Comparison of ENCODE assay signal across 20 cellular contexts in the genomic region with DNA sequence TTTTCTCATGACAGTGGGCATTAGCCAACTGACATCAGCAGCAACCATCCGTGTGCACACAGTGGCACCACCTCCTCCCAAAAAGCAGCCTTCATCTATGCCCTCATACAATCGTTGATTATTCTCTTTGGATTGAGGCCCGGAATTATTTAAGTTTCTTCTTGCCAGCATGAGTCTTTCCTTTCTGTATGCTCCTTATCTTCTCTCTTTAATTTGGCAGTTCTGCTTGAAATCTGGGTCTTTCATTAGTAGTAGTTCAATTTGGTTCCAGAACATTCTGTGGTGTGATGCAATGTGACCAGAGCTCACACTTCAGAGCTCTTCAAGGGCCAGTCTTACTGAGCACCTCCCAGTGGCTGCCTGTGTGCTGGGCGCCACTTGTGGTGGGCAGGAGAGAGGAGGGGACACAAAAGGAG. TPM values are rescaled to one million over a fixed set of nuclear protein-coding genes. Genes with fewer than 3 reads are reported as not detected.
DNase-seq lines count a peak whose midpoint lies in the region; ATAC-seq and TF ChIP-seq lines count a peak whose summit lies in the region.
"Had no signal": no experiment of that assay in that cellular context is flagged by ENCODE, and none has a peak within 500 bp of the region (broad histone marks: within the 10 kb centered on the region; RNA-seq: fewer than 3 reads in every experiment).

No MANE protein-coding gene starts in this region.

- DNase-seq in HCT116 (ENCODE audit: low read depth, low spot score) (no peak), WTC11 (ENCODE audit: low spot score) (no peak), head of caudate nucleus (peak in 24 of 42 donors; percentile 32 to 81 (median 51)), pons (ENCODE audit: low spot score) (peak; percentile 92), NCI-H2171 (lab: John Stamatoyannopoulos, UW) (no peak), SK-N-SH (no peak)
- DNase-seq: activated naive CD4-positive, alpha-beta T cell treated with anti-CD3 and anti-CD28 coated beads, Interleukin-2, amount 10 ng/mL, durations not matched to agents 7 days and 5 days; BE2C; GF-D8; heart right ventricle; IMR-90; NCI-H2029; NCI-H526 treated with DMSO at 0.1 percent for 48 hours; stimulated activated CD4-positive, alpha-beta T cell treated with anti-CD3 and anti-CD28 coated beads, Interleukin-2, amount 100 ng/mL, for 48 hours had no signal

- H3K9me2 ChIP-seq in HCT116 (ENCODE audit: insufficient read depth): no peaks in the 10 kb centered on the region
- no peaks in the 10 kb centered on the region for H3K9me2 ChIP-seq in SK-N-SH

- CTCF ChIA-PET in HCT116 (lab: Charles Lee): interaction anchor here (0.7 to 1.5 kb wide), 3 partner anchors 8 to 554 kb away, joined by 3 to 5 read pairs (median 5); no protein-coding TSS in a partner anchor
- CTCF ChIA-PET in WTC11 (lab: Charles Lee): interaction anchor here (0.7 to 1.6 kb wide), 4 partner anchors 13 to 689 kb away, joined by 3 to 5 read pairs (median 3); no protein-coding TSS in a partner anchor
- CTCF ChIA-PET in SK-N-SH (lab: Yijun Ruan, JAX): interaction anchor here (1.0 to 2.3 kb wide), 3 partner anchors 10 to 55 kb away, joined by 4 to 13 read pairs (median 6); no protein-coding TSS in a partner anchor

- H3K27me3 ChIP-seq in HCT116 (ENCODE audit: insufficient read depth, low read length) (no peaks in the 10 kb centered on the region), SK-N-SH (ENCODE audit: insufficient read depth) (peaks cover 49% of the 10 kb centered on the region)
- H3K27me3 ChIP-seq: BE2C, suprapubic skin had no signal

- no peak for TF ChIP-seq EP300 in SK-N-SH (IDR thresholded peaks at IDR 0.05; ENCODE audit: borderline replicate concordance in 1 of 2, low read depth in 1 of 2, low read length in 1 of 2)

- H3K4me3 ChIP-seq in HCT116 (replicated peaks in 1 of 2; ENCODE audit: low read depth in 1 of 2, low read length in 2 of 2) (no peak overlapping the region), SK-N-SH (ENCODE audit: low read depth in 2 of 2, low read length in 1 of 2) (no peak overlapping the region)
- H3K4me3 ChIP-seq: heart right ventricle, suprapubic skin had no signal

- H3K9me3 ChIP-seq in HCT116 (ENCODE audit: control insufficient read depth in 1 of 2, insufficient read depth in 1 of 2, low read depth in 1 of 2, low read length in 2 of 2): no peaks in the 10 kb centered on the region
- H3K9me3 ChIP-seq in SK-N-SH: no peaks in the 10 kb centered on the region
- H3K9me3 ChIP-seq: BE2C, heart right ventricle, suprapubic skin had no signal

- H3K27me3 Mint-ChIP-seq in WTC11 (ENCODE audit: low read depth): peaks cover 23% of the 10 kb centered on the region

- intact Hi-C loops in HCT116 (cut with micrococcal nuclease) (no loop called here), head of caudate nucleus (cut with DNase I) (no loop called here)

- POLR2A ChIA-PET in HCT116 (lab: Charles Lee): no interaction called here
- POLR2A ChIA-PET in WTC11 (lab: Charles Lee): no interaction called here
- POLR2A ChIA-PET in SK-N-SH (lab: Yijun Ruan, JAX): no interaction called here

- H3K4me1 ChIP-seq in HCT116 (ENCODE audit: control insufficient read depth in 1 of 2, insufficient read depth in 2 of 2, low read length in 2 of 2): peaks cover 25 to 37% of the 10 kb centered on the region in 2 experiments
- H3K4me1 ChIP-seq in SK-N-SH (ENCODE audit: control insufficient read depth in 1 of 2, insufficient read depth in 2 of 2, low read depth in 1 of 2, low read length in 1 of 2): peaks cover 0 to 13% of the 10 kb centered on the region in 2 experiments; a peak in 1 of 4 replicates

- H3K27ac ChIP-seq in HCT116 (ENCODE audit: low read depth, low read length) (peak overlapping the region; percentile 3; the same call in 1 of the 2 replicates), SK-N-SH (ENCODE audit: low read depth in 2 of 2, low read length in 1 of 2) (no peak overlapping the region)
- H3K27ac ChIP-seq: heart right ventricle, suprapubic skin had no signal

- BruUV-seq in HCT116 (replicated peaks; lab: Mats Ljungman, UMichigan): no TSS peak

- H3K4me1 Mint-ChIP-seq in WTC11: peaks cover 34% of the 10 kb centered on the region

- 58% methylated on average over 4 of the region's 4 CpGs for WGBS in SK-N-SH (ENCODE audit: low lambda C conversion rate)

- H3K4me2 ChIP-seq in HCT116 (ENCODE audit: low read length) (peak overlapping the region; percentile 88), SK-N-SH (no peak overlapping the region)

- no peaks in the 10 kb centered on the region for H3K36me3 Mint-ChIP-seq in WTC11
- H3K36me3 Mint-ChIP-seq: activated naive CD4-positive, alpha-beta T cell treated with anti-CD3 and anti-CD28 coated beads, Interleukin-2, amount 10 ng/mL, durations not matched to agents 7 days and 5 days had no signal

- TF ChIP-seq RAD21 in HCT116 (IDR thresholded peaks at IDR 0.05; ENCODE audit: low read depth) (no peak), SK-N-SH (IDR thresholded peaks at IDR 0.05; ENCODE audit: low read length) (no peak)

- no peaks in the 10 kb centered on the region for H3K36me3 ChIP-seq in HCT116 (ENCODE audit: control insufficient read depth in 1 of 2, insufficient read depth in 2 of 2, low read length in 2 of 2)
- H3K36me3 ChIP-seq in SK-N-SH (replicated peaks in 1 of 2; ENCODE audit: control insufficient read depth in 1 of 2, insufficient read depth in 2 of 2, low read length in 1 of 2): no peaks in the 10 kb centered on the region
- H3K36me3 ChIP-seq: BE2C, heart right ventricle, suprapubic skin had no signal

- no peaks in the 10 kb centered on the region for H3K9me3 Mint-ChIP-seq in WTC11
- H3K9me3 Mint-ChIP-seq: activated naive CD4-positive, alpha-beta T cell treated with anti-CD3 and anti-CD28 coated beads, Interleukin-2, amount 10 ng/mL, durations not matched to agents 7 days and 5 days had no signal

- H4K20me1 ChIP-seq in HCT116 (ENCODE audit: insufficient read depth): no peaks in the 10 kb centered on the region
- H4K20me1 ChIP-seq in SK-N-SH (ENCODE audit: insufficient read depth): no peaks in the 10 kb centered on the region

- no peak overlapping the region for H3K27ac Mint-ChIP-seq in WTC11
- H3K27ac Mint-ChIP-seq: activated naive CD4-positive, alpha-beta T cell treated with anti-CD3 and anti-CD28 coated beads, Interleukin-2, amount 10 ng/mL, durations not matched to agents 7 days and 5 days had no signal

- no peak for TF ChIP-seq POLR2A in HCT116 (IDR thresholded peaks at IDR 0.05; ENCODE audit: borderline replicate concordance, extremely low read depth, insufficient read depth, insufficient read length)

- H2AFZ ChIP-seq in HCT116 (ENCODE audit: low read depth, low read length, poor library complexity, severe bottlenecking): no peak overlapping the region
- H2AFZ ChIP-seq in SK-N-SH (ENCODE audit: low read depth): no peak overlapping the region

- RAD21 ChIA-PET in HCT116 (lab: Charles Lee; ENCODE audit: low non-redundant PET in 1 of 2, low total read pairs in 2 of 2, uncharacterized antibody in 2 of 2, unreplicated experiment in 2 of 2): no interaction called here

- 0 out of 2 replicates have a peak, but pooled peaks have one; percentile 12 for ATAC-seq in HCT116
- no peak for ATAC-seq in WTC11
- ATAC-seq in GM21619 (IDR thresholded peaks at IDR 0.05; ENCODE audit: unreplicated experiment): no peak
- ATAC-seq in GM19463 (IDR thresholded peaks at IDR 0.05; ENCODE audit: unreplicated experiment): no peak

- H3K79me2 ChIP-seq in HCT116 (ENCODE audit: insufficient read depth, low read length): no peaks in the 10 kb centered on the region
- no peaks in the 10 kb centered on the region for H3K79me2 ChIP-seq in SK-N-SH (ENCODE audit: insufficient read depth)

- no peaks in the 10 kb centered on the region for H3F3A ChIP-seq in SK-N-SH (replicated peaks; ENCODE audit: insufficient read depth)

- TF ChIP-seq CTCF in HCT116 (IDR thresholded peaks at IDR 0.05 in 2 of 3, conservative IDR thresholded peaks at IDR 0.05 in 1 of 3; ENCODE audit: borderline replicate concordance in 1 of 3, insufficient read depth in 1 of 3, low read depth in 2 of 3, low read length in 2 of 3): peak in 2 of 3 experiments; percentile 28 to 45; a peak in 4 of 6 replicates
- TF ChIP-seq CTCF in WTC11 (IDR thresholded peaks at IDR 0.05): no peak
- TF ChIP-seq CTCF in SK-N-SH (IDR thresholded peaks at IDR 0.05): no peak

- H3K9ac ChIP-seq in HCT116 (ENCODE audit: low read length) (no peak overlapping the region), SK-N-SH (no peak overlapping the region)

- no peak overlapping the region for H3K4me3 Mint-ChIP-seq in WTC11
- H3K4me3 Mint-ChIP-seq: activated naive CD4-positive, alpha-beta T cell treated with anti-CD3 and anti-CD28 coated beads, Interleukin-2, amount 10 ng/mL, durations not matched to agents 7 days and 5 days had no signal

TF ChIP-seq in WTC11, 78 proteins besides CTCF, POLR2A, EP300 and RAD21 (continues in another document):
- TF ChIP-seq FOXP1 (CRISPR knock-in tag; IDR thresholded peaks at IDR 0.05; ENCODE audit: borderline replicate concordance) (no peak), IRF2 (CRISPR knock-in tag; IDR thresholded peaks at IDR 0.05; ENCODE audit: borderline replicate concordance, low read depth) (no peak), NFE2L1 (CRISPR knock-in tag; IDR thresholded peaks at IDR 0.05) (no peak)
- TF ChIP-seq, protein P1, sequence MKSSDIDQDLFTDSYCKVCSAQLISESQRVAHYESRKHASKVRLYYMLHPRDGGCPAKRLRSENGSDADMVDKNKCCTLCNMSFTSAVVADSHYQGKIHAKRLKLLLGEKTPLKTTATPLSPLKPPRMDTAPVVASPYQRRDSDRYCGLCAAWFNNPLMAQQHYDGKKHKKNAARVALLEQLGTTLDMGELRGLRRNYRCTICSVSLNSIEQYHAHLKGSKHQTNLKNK (CRISPR knock-in tag; IDR thresholded peaks at IDR 0.05): no peak

TF ChIP-seq in SK-N-SH, 30 proteins besides CTCF, POLR2A, EP300 and RAD21 (continues in another document):
- TF ChIP-seq, protein P2, sequence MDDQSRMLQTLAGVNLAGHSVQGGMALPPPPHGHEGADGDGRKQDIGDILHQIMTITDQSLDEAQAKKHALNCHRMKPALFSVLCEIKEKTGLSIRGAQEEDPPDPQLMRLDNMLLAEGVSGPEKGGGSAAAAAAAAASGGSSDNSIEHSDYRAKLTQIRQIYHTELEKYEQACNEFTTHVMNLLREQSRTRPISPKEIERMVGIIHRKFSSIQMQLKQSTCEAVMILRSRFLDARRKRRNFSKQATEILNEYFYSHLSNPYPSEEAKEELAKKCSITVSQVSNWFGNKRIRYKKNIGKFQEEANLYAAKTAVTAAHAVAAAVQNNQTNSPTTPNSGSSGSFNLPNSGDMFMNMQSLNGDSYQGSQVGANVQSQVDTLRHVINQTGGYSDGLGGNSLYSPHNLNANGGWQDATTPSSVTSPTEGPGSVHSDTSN (IDR thresholded peaks at IDR 0.05): no peak

RNA-seq across cellular contexts. Expression of a gene that starts 52.2 kb away (rescaled TPM):
- total RNA-seq in HCT116 (2021; ENCODE audit: unreplicated experiment) (not detected), WTC11 (2021) (not detected in 3 replicates)
- polyA plus RNA-seq in HCT116 (2012): 0.20 TPM in 1 of 2 replicates, not detected in the other
- not detected in 2 replicates for polyA plus RNA-seq in SK-N-SH (2012; rRNA removed)
- not detected in 2 replicates for polyA plus RNA-seq in SK-N-SH (2012; cell fraction: cytosol; rRNA removed)
- polyA plus RNA-seq in SK-N-SH (2012; cell fraction: nucleus; rRNA removed): not detected in 2 replicates
- total RNA-seq: heart right ventricle, IMR-90, kidney epithelial cell, mucosa of gallbladder, suprapubic skin had no signal
- polyA plus RNA-seq: esophagus, heart right ventricle, IMR-90 had no signal

RNA-seq across cellular contexts. Expression of a gene that starts 52.5 kb away (rescaled TPM):
- total RNA-seq in HCT116 (2021; ENCODE audit: unreplicated experiment) (37.5 TPM), WTC11 (2021) (2.2 to 4.2 TPM (median 2.9 TPM) in 3 replicates)
- polyA plus RNA-seq in HCT116 (2012): 29.7 and 31.5 TPM in 2 replicates
- polyA plus RNA-seq in SK-N-SH (2012; rRNA removed): 0.47 and 0.74 TPM in 2 replicates
- 0.33 and 0.49 TPM in 2 replicates for polyA plus RNA-seq in SK-N-SH (2012; cell fraction: cytosol; rRNA removed)
- polyA plus RNA-seq in SK-N-SH (2012; cell fraction: nucleus; rRNA removed): 0.85 and 1.1 TPM in 2 replicates

Comparison
In these comparisons a context has a peak if more than half of its experiments do, and no peak if none do; other contexts are left out.
1. DNase-seq: peak in head of caudate nucleus (24 of 42) and pons (single experiment); none in HCT116 (single experiment), WTC11 (single experiment), NCI-H2171 (single experiment) and SK-N-SH (single experiment).
2. CTCF ChIP-seq: peak in HCT116 (2 of 3); none in WTC11 (single experiment) and SK-N-SH (single experiment).